Comparison of ENCODE assay signal across 8 cellular contexts in the genomic region with DNA sequence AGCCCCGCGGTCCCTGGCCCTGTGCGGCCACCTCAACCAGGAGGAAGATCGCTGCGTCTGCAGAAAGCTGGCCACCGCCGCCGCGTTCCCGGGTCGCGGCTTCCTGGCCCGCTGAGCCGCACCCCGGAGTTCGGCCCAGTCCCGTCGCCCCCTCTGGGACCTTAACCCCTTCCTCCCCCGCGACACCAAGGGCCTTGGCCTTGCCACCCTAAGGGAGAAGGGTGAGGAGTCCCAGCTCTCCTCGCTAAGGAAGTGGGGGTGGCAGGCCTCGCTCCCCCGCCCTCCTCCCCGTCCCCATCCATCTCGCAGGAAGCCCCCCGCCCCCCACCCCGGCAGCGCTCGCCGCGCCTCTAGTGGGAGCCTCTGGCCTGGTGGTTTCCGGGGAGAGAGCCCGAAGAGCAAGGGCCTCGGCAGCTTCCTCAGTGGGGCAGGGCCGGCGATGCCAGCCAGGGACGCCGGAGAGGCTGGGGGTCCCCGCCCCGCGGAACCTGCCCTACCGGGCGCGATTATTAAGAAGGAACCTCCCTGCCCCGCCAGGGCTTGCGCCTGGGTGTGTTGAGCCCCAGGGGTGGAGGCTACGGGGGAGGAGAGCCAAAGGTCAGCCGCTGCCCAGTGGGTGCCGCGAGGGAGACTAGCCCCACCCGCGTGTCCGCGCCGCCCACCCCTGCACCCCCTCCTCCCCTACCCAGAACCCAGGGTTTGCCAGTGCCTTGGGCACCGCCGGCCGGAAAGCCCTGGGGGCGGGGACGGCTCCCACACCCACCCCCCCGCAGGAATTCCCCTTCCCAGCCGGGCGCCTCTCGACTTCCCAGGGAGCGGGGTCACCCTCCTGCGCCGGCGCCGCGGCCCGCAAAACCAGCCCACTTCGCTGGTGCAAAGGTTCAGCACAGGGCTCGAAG. TPM values are rescaled to one million over a fixed set of nuclear protein-coding genes. Genes with fewer than 3 reads are reported as not detected.
DNase-seq lines count a peak whose midpoint lies in the region; ATAC-seq lines count a peak whose summit lies in the region.

No MANE protein-coding gene starts in this region.

- peaks cover 56% of the 10 kb centered on the region for H3K4me1 ChIP-seq in ectodermal cell (ENCODE audit: control insufficient read depth, insufficient read depth, low read length)
- peaks cover 39% of the 10 kb centered on the region for H3K4me1 ChIP-seq in mesodermal cell (ENCODE audit: control insufficient read depth, insufficient read depth, low read length, poor library complexity, severe bottlenecking)
- no peaks in the 10 kb centered on the region for H3K4me1 ChIP-seq in aorta (ENCODE audit: control insufficient read depth in 1 of 2, insufficient read depth in 2 of 2, low read length in 2 of 2)

- intact Hi-C loops in Right ventricle myocardium inferior (cut with DNase I): no loop called here
- intact Hi-C loops in cardiac septum (cut with DNase I): no loop called here
- intact Hi-C loops in aorta (cut with DNase I): no loop called here

- DNase-seq in Right ventricle myocardium inferior (ENCODE audit: missing footprints): no peak
- DNase-seq in cardiac septum (ENCODE audit: low spot score): no peak
- peak in 1 of 2 donors; percentile 79 for DNase-seq in aorta
- no peak for DNase-seq in activated T-cell treated with anti-CD3 and anti-CD28 coated beads, Interleukin-2, amount 50 U/mL, for 48 hours
- no peak for DNase-seq in activated CD4-positive, alpha-beta T cell treated with anti-CD3 and anti-CD28 coated beads, Interleukin-2, amount 50 U/mL, for 4 hours

- peak; percentile 15 for ATAC-seq in Right ventricle myocardium inferior
- peak; percentile 2 for ATAC-seq in aorta (ENCODE audit: low FRiP score)
- no peak for ATAC-seq in GM21737 (IDR thresholded peaks at IDR 0.05; ENCODE audit: unreplicated experiment)

- H3K9me3 ChIP-seq in ectodermal cell (ENCODE audit: control insufficient read depth, low read length): no peaks in the 10 kb centered on the region
- H3K9me3 ChIP-seq in mesodermal cell (ENCODE audit: control insufficient read depth, low read length): no peaks in the 10 kb centered on the region
- no peaks in the 10 kb centered on the region for H3K9me3 ChIP-seq in aorta (ENCODE audit: control insufficient read depth, low read length)

- peak overlapping the region; percentile 7 for H3K4me3 ChIP-seq in ectodermal cell (ENCODE audit: insufficient read depth, low read depth, low read length)
- peak overlapping the region; percentile 22 for H3K4me3 ChIP-seq in mesodermal cell (ENCODE audit: extremely low read depth, insufficient read depth, low read length, poor library complexity, severe bottlenecking)
- H3K4me3 ChIP-seq in aorta (ENCODE audit: low read length in 2 of 2): no peak overlapping the region

- H3K27me3 ChIP-seq in ectodermal cell (ENCODE audit: control insufficient read depth, insufficient read depth, low read length, poor library complexity, severe bottlenecking) (peaks cover 86% of the 10 kb centered on the region), aorta (ENCODE audit: control insufficient read depth in 1 of 2, insufficient read depth in 2 of 2, low read length in 1 of 2) (no peaks in the 10 kb centered on the region)

- no peak overlapping the region for H3K27ac ChIP-seq in ectodermal cell (ENCODE audit: insufficient read depth, low read depth, low read length, poor library complexity, severe bottlenecking)
- H3K27ac ChIP-seq in mesodermal cell (ENCODE audit: low read depth, low read length, severe bottlenecking): no peak overlapping the region
- no peak overlapping the region for H3K27ac ChIP-seq in aorta (ENCODE audit: low read depth in 1 of 2, low read length in 2 of 2)

- WGBS in ectodermal cell, 2 experiments: 0 to 1% methylated on average over 69 to 73 of the region's 73 CpGs
- 1% methylated on average over 32 to 43 of the region's 73 CpGs for WGBS in mesodermal cell (ENCODE audit: insufficient coverage in 2 of 2), 2 experiments
- WGBS in aorta, 2 donors: 28 to 29% methylated on average over 60 to 73 of the region's 73 CpGs

- H3K36me3 ChIP-seq in ectodermal cell (ENCODE audit: control insufficient read depth, insufficient read depth, low read length) (no peaks in the 10 kb centered on the region), mesodermal cell (ENCODE audit: control insufficient read depth, insufficient read depth, low read length) (no peaks in the 10 kb centered on the region), aorta (ENCODE audit: control insufficient read depth in 1 of 2, insufficient read depth in 2 of 2, low read length in 1 of 2) (peaks cover 0 to 2% of the 10 kb centered on the region in 2 donors)

RNA-seq across cellular contexts. Expression of a gene that starts 6.8 kb away (rescaled TPM):
- 23.7 TPM for total RNA-seq in Right ventricle myocardium inferior
- 23.8 TPM for total RNA-seq in cardiac septum
- polyA plus RNA-seq in ectodermal cell (2013, experiment 1 of 4): 9.8 TPM
- 10.1 TPM for polyA plus RNA-seq in ectodermal cell (2013, experiment 2 of 4)
- polyA plus RNA-seq in ectodermal cell (2013, experiment 3 of 4): 8.3 TPM
- polyA plus RNA-seq in ectodermal cell (2013, experiment 4 of 4): 6.7 TPM
- polyA plus RNA-seq in mesodermal cell (2013, experiment 1 of 2): 9.3 TPM
- polyA plus RNA-seq in mesodermal cell (2013, experiment 2 of 2): 9.1 TPM
- 10 to 100 TPM; 10.7 to 13.4 TPM for total RNA-seq in aorta
- 1 to 10 TPM; 2.5 to 8.0 TPM for polyA plus RNA-seq in aorta

RNA-seq across cellular contexts. Expression of a gene that starts 35.6 kb away (rescaled TPM):
- total RNA-seq in Right ventricle myocardium inferior (5.3 TPM), cardiac septum (5.7 TPM), aorta (1 to 10 TPM; 5.3 to 6.2 TPM)
- polyA plus RNA-seq in ectodermal cell (2013, experiment 1 of 4): 10.4 TPM
- polyA plus RNA-seq in ectodermal cell (2013, experiment 2 of 4): 8.2 TPM
- 6.6 TPM for polyA plus RNA-seq in ectodermal cell (2013, experiment 3 of 4)
- polyA plus RNA-seq in ectodermal cell (2013, experiment 4 of 4): 7.7 TPM
- polyA plus RNA-seq in mesodermal cell (2013, experiment 1 of 2): 5.2 TPM
- polyA plus RNA-seq in mesodermal cell (2013, experiment 2 of 2): 4.1 TPM
- 1 to 10 TPM; 1.4 to 2.4 TPM for polyA plus RNA-seq in aorta

RNA-seq across cellular contexts. Expression of a gene that starts 54.5 kb away (rescaled TPM):
- total RNA-seq in Right ventricle myocardium inferior (4.2 TPM), cardiac septum (3.5 TPM), aorta (1 to 10 TPM; 1.2 to 4.5 TPM)
- polyA plus RNA-seq in ectodermal cell (2013, experiment 1 of 4): 131 TPM
- polyA plus RNA-seq in ectodermal cell (2013, experiment 2 of 4): 138 TPM
- 105 TPM for polyA plus RNA-seq in ectodermal cell (2013, experiment 3 of 4)
- 110 TPM for polyA plus RNA-seq in ectodermal cell (2013, experiment 4 of 4)
- 26.6 TPM for polyA plus RNA-seq in mesodermal cell (2013, experiment 1 of 2)
- 22.3 TPM for polyA plus RNA-seq in mesodermal cell (2013, experiment 2 of 2)
- polyA plus RNA-seq in aorta: not detected

Comparison
In these comparisons a context has a peak if more than half of its experiments do, and no peak if none do; other contexts are left out.
1. H3K4me3 ChIP-seq: peak in ectodermal cell (single experiment) and mesodermal cell (single experiment); none in aorta (0 of 2).